Comparison of ENCODE assay signal across 9 cellular contexts in genomic region chr4:67700119-67700873, GRCh38. TPM values are rescaled to one million over a fixed set of nuclear protein-coding genes. Genes with fewer than 3 reads are reported as not detected.
DNase-seq lines count a peak whose midpoint lies in the region; ATAC-seq, FAIRE-seq and TF ChIP-seq lines count a peak whose summit lies in the region.
"Had no signal": no experiment of that assay in that cellular context is flagged by ENCODE, and none has a peak within 500 bp of the region (broad histone marks: within the 10 kb centered on the region; RNA-seq: fewer than 3 reads in every experiment).

No MANE protein-coding gene starts in this region.

- no peaks in the 10 kb centered on the region for H3K9me3 ChIP-seq in A549
- H3K9me3 ChIP-seq in PC-9 (ENCODE audit: insufficient read depth, low read depth) = no peaks in the 10 kb centered on the region

- no peak for TF ChIP-seq POLR2A in A549 (IDR thresholded peaks at IDR 0.05; ENCODE audit: low read length)

- H2AFZ ChIP-seq in PC-9 = peak overlapping the region; percentile 83

- no peak for TF ChIP-seq RAD21 in A549 (conservative IDR thresholded peaks at IDR 0.05 in 1 of 2, IDR thresholded peaks at IDR 0.05 in 1 of 2)

- peaks cover 10% of the 10 kb centered on the region; the same call in 1 of the 2 replicates for H3F3A ChIP-seq in PC-9 (ENCODE audit: insufficient read depth, low read depth)

- H3K4me1 Mint-ChIP-seq in mesothelial cell of epicardium = peaks cover 32% of the 10 kb centered on the region

- H3K27me3 ChIP-seq in PC-9 (ENCODE audit: insufficient read depth, low read depth) = no peaks in the 10 kb centered on the region

- intact Hi-C loops in PC-9 (cut with micrococcal nuclease; ENCODE audit: unreplicated experiment) = loop anchor here (2.0 kb wide), 1 partner anchor 155 kb away; the partner anchor contains the start of gene CENPC

- H3K4me3 ChIP-seq in A549 (peak overlapping the region; percentile 71), GM12865 (ENCODE audit: low read depth, low read length) (peak overlapping the region; percentile 92), PC-9 (peak overlapping the region; percentile 84)

- H3K36me3 ChIP-seq in PC-9 (ENCODE audit: low read depth) = no peaks in the 10 kb centered on the region

- no peaks in the 10 kb centered on the region for H4K20me1 ChIP-seq in PC-9 (ENCODE audit: insufficient read depth)

- H3K9me2 ChIP-seq in PC-9 (ENCODE audit: insufficient read depth) = no peaks in the 10 kb centered on the region

- peak overlapping the region; percentile 98 for H3K27ac Mint-ChIP-seq in mesothelial cell of epicardium

- CTCF ChIA-PET in A549 (lab: Yijun Ruan, JAX) = interaction anchor here (1.0 to 2.4 kb wide), 6 partner anchors 11 to 148 kb away, joined by 3 to 6 read pairs (median 4); no protein-coding TSS in a partner anchor
- CTCF ChIA-PET in PC-9 (lab: Charles Lee) = interaction anchor here (1.1 to 1.7 kb wide), 2 partner anchors 12 to 46 kb away, joined by 3 to 7 read pairs; no protein-coding TSS in a partner anchor

- BruUV-seq in PC-9 (replicated peaks; lab: Mats Ljungman, UMichigan) = no TSS peak

- H3K27ac ChIP-seq in A549 (peak overlapping the region; percentile 81 to 88), PC-9 (peak overlapping the region; percentile 84)

- FAIRE-seq in A549 (lab: Jason Lieb, UNC) = no peak

- TF ChIP-seq CTCF in A549 (IDR thresholded peaks at IDR 0.05) (no peak), GM12865 (IDR thresholded peaks at IDR 0.05; ENCODE audit: insufficient read depth, low read depth, low read length, missing control alignments) (no peak), PC-9 (conservative IDR thresholded peaks at IDR 0.05) (no peak), mesothelial cell of epicardium (IDR thresholded peaks at IDR 0.05; ENCODE audit: unreplicated experiment) (no peak)

- POLR2A ChIA-PET in A549 (lab: Yijun Ruan, JAX) (interaction anchor here (0.6 to 1.9 kb wide), 5 partner anchors 14 to 154 kb away, joined by 3 to 6 read pairs (median 3); no protein-coding TSS in a partner anchor), PC-9 (lab: Charles Lee; ENCODE audit: unreplicated experiment) (interaction anchor here (0.7 kb wide), 2 partner anchors 13 to 271 kb away, joined by 3 to 4 read pairs; no protein-coding TSS in a partner anchor)

- whole genome bisulfite sequencing in A549 (ENCODE audit: missing lambda C conversion rate) = 5% methylated on average over 16 of the region's 17 CpGs

- TF ChIP-seq EP300 in A549 (IDR thresholded peaks at IDR 0.05) = no peak

- H3K27me3 Mint-ChIP-seq in mesothelial cell of epicardium (ENCODE audit: low read depth) = no peaks in the 10 kb centered on the region

- DNase-seq in A549 (ENCODE audit: low read depth in 1 of 2, low spot score in 1 of 2) = no peak
- peak; percentile 54 for DNase-seq in GM12865 (ENCODE audit: low read depth)
- DNase-seq in PC-9 = peak in 1 of 2 experiments; percentile 47
- DNase-seq in dermis blood vessel endothelial cell = peak; percentile 10
- no peak for DNase-seq in mesothelial cell of epicardium (ENCODE audit: low spot score in 2 of 2, unreplicated experiment in 2 of 2)
- DNase-seq in NK-92 treated with Interleukin-12 subunit alpha and Interleukin-12 subunit beta, amount 100 ng/mL, for 24 hours (lab: John Stamatoyannopoulos, UW) = no peak
- no peak for DNase-seq in COR-L47 (lab: John Stamatoyannopoulos, UW)

- H3K4me1 ChIP-seq in A549 (peaks cover 12% of the 10 kb centered on the region; the same call in 2 of the 3 replicates), PC-9 (replicated peaks; ENCODE audit: insufficient read depth) (peaks cover 12% of the 10 kb centered on the region)

- no peaks in the 10 kb centered on the region for H3K9me3 Mint-ChIP-seq in mesothelial cell of epicardium

- ATAC-seq in A549 (peak; percentile 63 to 66), HG02938 (IDR thresholded peaks at IDR 0.05; ENCODE audit: unreplicated experiment) (peak; percentile 29)

- H3K79me2 ChIP-seq in PC-9 (ENCODE audit: low read depth) = peaks cover 58% of the 10 kb centered on the region

- H3K4me2 ChIP-seq in A549 (peak overlapping the region; percentile 77), PC-9 (peak overlapping the region; percentile 85)

- peak overlapping the region; percentile 96 for H3K4me3 Mint-ChIP-seq in mesothelial cell of epicardium

- peaks cover 7% of the 10 kb centered on the region for H3K36me3 Mint-ChIP-seq in mesothelial cell of epicardium

TF ChIP-seq in A549, 52 proteins besides CTCF, POLR2A, EP300 and RAD21:
- no peak for TF ChIP-seq EHF (CRISPR knock-in tag; IDR thresholded peaks at IDR 0.05)
- TF ChIP-seq E2F6 (IDR thresholded peaks at IDR 0.05; ENCODE audit: borderline replicate concordance, low read depth) = no peak
- TF ChIP-seq MYC (IDR thresholded peaks at IDR 0.05; ENCODE audit: borderline replicate concordance, low read length) = no peak
- TF ChIP-seq NPAS2 (CRISPR knock-in tag; IDR thresholded peaks at IDR 0.05; ENCODE audit: borderline replicate concordance) = no peak
- no peak for TF ChIP-seq RCOR1 (IDR thresholded peaks at IDR 0.05; ENCODE audit: low read depth, low read length)
- TF ChIP-seq RARB (CRISPR knock-in tag; IDR thresholded peaks at IDR 0.05) = no peak
- TF ChIP-seq PHF8 (IDR thresholded peaks at IDR 0.05; ENCODE audit: borderline replicate concordance, low read depth) = no peak
- TF ChIP-seq CEBPB (IDR thresholded peaks at IDR 0.05) = no peak
- no peak for TF ChIP-seq ELK1 (IDR thresholded peaks at IDR 0.05; ENCODE audit: low read depth, low read length)
- TF ChIP-seq GATA3 (IDR thresholded peaks at IDR 0.05; ENCODE audit: borderline replicate concordance) = no peak
- no peak for TF ChIP-seq MAFK (IDR thresholded peaks at IDR 0.05; ENCODE audit: partially characterized antibody)
- TF ChIP-seq TP53 (CRISPR knock-in tag; IDR thresholded peaks at IDR 0.05) = no peak
- no peak for TF ChIP-seq HOXB5 (CRISPR knock-in tag; IDR thresholded peaks at IDR 0.05)
- no peak for TF ChIP-seq HMGXB4 (CRISPR knock-in tag; IDR thresholded peaks at IDR 0.05; ENCODE audit: borderline replicate concordance)
- no peak for TF ChIP-seq KDM5A (IDR thresholded peaks at IDR 0.05)
- no peak for TF ChIP-seq ZC3H11A (IDR thresholded peaks at IDR 0.05)
- no peak for TF ChIP-seq PBX3 (IDR thresholded peaks at IDR 0.05)

RNA-seq across cellular contexts. Expression of gene UBA6, which starts 0.7 kb away (rescaled TPM):
- 67.3 and 84.6 TPM in 2 replicates for polyA plus RNA-seq in A549 (2011; rRNA removed)
- polyA plus RNA-seq in A549 (2012; cell fraction: cytosol; rRNA removed) = 8.8 and 13.4 TPM in 2 replicates
- 13.3 and 22.5 TPM in 2 replicates for polyA plus RNA-seq in A549 (2012; cell fraction: nucleus; rRNA removed)
- 33.7 to 34.0 TPM (median 33.9 TPM) in 3 replicates for polyA plus RNA-seq in A549 (2017; fragmentation: RNase III; extraction: RNeasy Plus Mini Kit Qiagen cat#74134 plus additional on column Dnase treatment)
- polyA minus RNA-seq in A549 (2011; rRNA and poly(A)+ RNA removed) = 45.0 and 73.4 TPM in 2 replicates
- total RNA-seq in PC-9 (2021) = 51.0 and 64.2 TPM in 2 replicates
- total RNA-seq in dermis blood vessel endothelial cell = 224 and 262 TPM in 2 replicates
- 81.1 to 88.6 TPM (median 82.3 TPM) in 3 replicates for total RNA-seq in mesothelial cell of epicardium

RNA-seq across cellular contexts. Expression of gene GNRHR, which starts 53.9 kb away (rescaled TPM):
- not detected in 2 replicates for polyA plus RNA-seq in A549 (2011; rRNA removed)
- polyA plus RNA-seq in A549 (2012; cell fraction: cytosol; rRNA removed) = not detected in 2 replicates
- not detected in 2 replicates for polyA plus RNA-seq in A549 (2012; cell fraction: nucleus; rRNA removed)
- not detected in 3 replicates for polyA plus RNA-seq in A549 (2017; fragmentation: RNase III; extraction: RNeasy Plus Mini Kit Qiagen cat#74134 plus additional on column Dnase treatment)
- not detected in 2 replicates for polyA minus RNA-seq in A549 (2011; rRNA and poly(A)+ RNA removed)
- not detected in 2 replicates for total RNA-seq in PC-9 (2021)
- not detected in 2 replicates for total RNA-seq in dermis blood vessel endothelial cell
- total RNA-seq in mesothelial cell of epicardium = not detected in 3 replicates
- total RNA-seq: HT1080 had no signal

Comparison
In these comparisons a context has a peak if more than half of its experiments do, and no peak if none do; other contexts are left out.
1. DNase-seq: peak in GM12865 (single experiment) and dermis blood vessel endothelial cell (single experiment); none in A549 (0 of 2), mesothelial cell of epicardium (0 of 2), NK-92 treated with Interleukin-12 subunit alpha and Interleukin-12 subunit beta, amount 100 ng/mL, for 24 hours (single experiment) and COR-L47 (single experiment).
2. Peak in every context shown above with its lines, with median percentiles within 50 percentile points of each other: H3K4me3 ChIP-seq.